In the genomic region with DNA sequence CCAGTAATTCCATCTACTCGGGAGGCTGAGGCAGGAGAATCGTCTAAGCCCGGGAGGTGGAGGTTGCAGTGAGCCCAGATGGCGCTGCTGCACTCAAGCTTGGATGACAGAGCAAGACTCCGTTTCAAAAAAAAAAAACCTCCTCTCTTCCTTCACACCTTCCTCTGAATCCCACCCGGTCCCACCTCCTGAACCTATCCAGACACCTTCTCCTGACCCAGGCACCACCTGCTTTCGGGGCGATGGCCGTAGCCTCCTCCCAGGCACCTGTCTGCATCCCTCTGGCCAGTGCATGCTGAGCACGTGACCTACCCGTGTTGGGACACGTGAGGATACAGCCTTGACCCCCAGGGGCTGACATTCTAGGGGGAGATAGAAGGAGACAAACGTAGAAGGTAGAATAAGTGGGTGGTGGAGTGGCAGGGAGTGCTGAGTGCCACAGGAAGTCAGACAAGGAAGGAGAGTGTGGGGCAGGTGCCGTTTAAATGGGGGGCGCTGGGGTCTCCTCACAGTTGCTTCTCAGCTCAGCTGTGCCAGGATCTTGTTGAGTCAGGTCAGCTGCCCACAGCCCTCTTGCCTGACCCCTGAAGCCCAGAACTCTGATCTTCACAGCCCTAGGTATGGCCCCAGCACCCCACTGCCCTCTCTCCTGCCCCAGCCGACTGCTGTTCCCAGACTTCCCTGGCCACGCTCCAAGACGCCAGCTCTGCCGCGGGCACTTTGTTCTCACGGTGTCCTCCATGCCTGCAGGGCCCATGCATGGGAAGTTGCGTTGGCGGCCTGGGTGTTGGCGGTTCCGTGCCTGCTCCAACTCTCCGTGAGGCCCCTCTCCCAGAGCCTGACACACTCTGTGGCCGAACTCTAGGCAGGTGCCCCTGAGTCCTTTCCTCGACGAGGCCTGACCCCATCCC, we compare ENCODE assay signal across 12 cellular contexts. TPM values are rescaled to one million over a fixed set of nuclear protein-coding genes. Genes with fewer than 3 reads are reported as not detected.
DNase-seq lines count a peak whose midpoint lies in the region; ATAC-seq, FAIRE-seq and TF ChIP-seq lines count a peak whose summit lies in the region.
"Had no signal": no experiment of that assay in that cellular context is flagged by ENCODE, and none has a peak within 500 bp of the region (broad histone marks: within the 10 kb centered on the region; RNA-seq: fewer than 3 reads in every experiment).

No MANE protein-coding gene starts in this region.

- H3K27me3 ChIP-seq in Caco-2 (replicated peaks; ENCODE audit: control insufficient read depth, insufficient read depth, low read length) (no peaks in the 10 kb centered on the region), mammary epithelial cell (ENCODE audit: insufficient read depth, low read length) (no peaks in the 10 kb centered on the region), pancreas (no peaks in the 10 kb centered on the region), Karpas-422 (ENCODE audit: low read length) (no peaks in the 10 kb centered on the region)

- BruUV-seq in Caco-2 (replicated peaks; lab: Mats Ljungman, UMichigan) (TSS peak; percentile 21), mammary epithelial cell (replicated peaks; lab: Mats Ljungman, UMichigan) (TSS peak; percentile 14)

- H3K4me1 ChIP-seq in Caco-2 (peaks cover 15% of the 10 kb centered on the region), HEK293 (ENCODE audit: control insufficient read depth, insufficient read depth, low read length) (no peaks in the 10 kb centered on the region), mammary epithelial cell (ENCODE audit: insufficient read depth, low read length) (no peaks in the 10 kb centered on the region), pancreas (peaks cover 0 to 14% (median 0%) of the 10 kb centered on the region in 3 donors), Karpas-422 (ENCODE audit: low read length) (peaks cover 20% of the 10 kb centered on the region)

- H3K9ac ChIP-seq in mammary epithelial cell (ENCODE audit: insufficient read depth, low read length) (no peak overlapping the region), Karpas-422 (ENCODE audit: low read length) (no peak overlapping the region)

- no peak overlapping the region for H3K4me3 ChIP-seq in Caco-2 (ENCODE audit: low read depth, low read length)
- H3K4me3 ChIP-seq in HEK293 (ENCODE audit: low read depth, low read length): no peak overlapping the region
- no peak overlapping the region for H3K4me3 ChIP-seq in mammary epithelial cell (replicated peaks in 1 of 3; ENCODE audit: insufficient read depth in 1 of 3, low read depth in 2 of 3, low read length in 3 of 3)
- H3K4me3 ChIP-seq in pancreas: no peak overlapping the region
- H3K4me3 ChIP-seq in Karpas-422 (ENCODE audit: low read length): no peak overlapping the region
- H3K4me3 ChIP-seq: sigmoid colon had no signal

- H3K4me3 Mint-ChIP-seq in Caco-2 (ENCODE audit: unreplicated experiment): no peak overlapping the region
- no peak overlapping the region for H3K4me3 Mint-ChIP-seq in activated T-cell treated with anti-CD3 and anti-CD28 coated beads, Interleukin-2, amount 50 U/mL, for 72 hours

- H2AFZ ChIP-seq in mammary epithelial cell (ENCODE audit: low read depth, low read length) (no peak overlapping the region), Karpas-422 (ENCODE audit: low read length) (no peak overlapping the region)

- POLR2A ChIA-PET in Caco-2 (lab: Charles Lee) (no interaction called here), HEK293 (lab: Yijun Ruan, JAX) (interaction anchor here (0.6 to 2.2 kb wide), 5 partner anchors 12 to 54 kb away, joined by 3 to 8 read pairs (median 4); a partner anchor contains a TSS)

- H3K27ac Mint-ChIP-seq in Caco-2 (ENCODE audit: unreplicated experiment): peak overlapping the region; percentile 66
- H3K27ac Mint-ChIP-seq in activated T-cell treated with anti-CD3 and anti-CD28 coated beads, Interleukin-2, amount 50 U/mL, for 72 hours: no peak overlapping the region

- dilution Hi-C loops in mammary epithelial cell (cut with HindIII; ENCODE audit: low sequenced_read_pairs): loop anchor here (10.0 kb wide), 1 partner anchor 291 kb away; no protein-coding TSS in a partner anchor

- FAIRE-seq in pancreas (lab: Jason Lieb, UNC): no peak

- H3K27me3 Mint-ChIP-seq in Caco-2 (ENCODE audit: insufficient read depth, unreplicated experiment): no peaks in the 10 kb centered on the region
- peaks cover 1% of the 10 kb centered on the region for H3K27me3 Mint-ChIP-seq in activated T-cell treated with anti-CD3 and anti-CD28 coated beads, Interleukin-2, amount 50 U/mL, for 72 hours (ENCODE audit: low read depth)

- H4K20me1 ChIP-seq in mammary epithelial cell (ENCODE audit: insufficient read depth, low read length): no peaks in the 10 kb centered on the region
- no peaks in the 10 kb centered on the region for H4K20me1 ChIP-seq in Karpas-422 (ENCODE audit: insufficient read depth, low read depth, low read length)

- peak; percentile 55 to 73 (median 68) for ATAC-seq in pancreas
- ATAC-seq in activated T-cell treated with anti-CD3 and anti-CD28 coated beads, Interleukin-2, amount 50 U/mL, for 72 hours (replicated peaks in 1 of 2): no peak

- H3K9me3 Mint-ChIP-seq in Caco-2 (ENCODE audit: unreplicated experiment): no peaks in the 10 kb centered on the region
- no peaks in the 10 kb centered on the region for H3K9me3 Mint-ChIP-seq in activated T-cell treated with anti-CD3 and anti-CD28 coated beads, Interleukin-2, amount 50 U/mL, for 72 hours
- H3K9me3 Mint-ChIP-seq: naive B cell had no signal

- no peak overlapping the region for H3K27ac ChIP-seq in HEK293 (ENCODE audit: extremely low read depth, low read depth, low read length)
- no peak overlapping the region for H3K27ac ChIP-seq in mammary epithelial cell (ENCODE audit: insufficient read depth, low read depth, low read length)
- peak overlapping the region; percentile 78 to 82 (median 81) for H3K27ac ChIP-seq in pancreas
- no peak overlapping the region for H3K27ac ChIP-seq in Karpas-422 (ENCODE audit: low read length)
- H3K27ac ChIP-seq: sigmoid colon had no signal

- H3K9me3 ChIP-seq in Caco-2 (no peaks in the 10 kb centered on the region), HEK293 (ENCODE audit: control insufficient read depth, insufficient read depth, low read depth, low read length) (no peaks in the 10 kb centered on the region), mammary epithelial cell (replicated peaks; ENCODE audit: insufficient read depth, low read length) (no peaks in the 10 kb centered on the region), pancreas (no peaks in the 10 kb centered on the region), Karpas-422 (ENCODE audit: low read length) (no peaks in the 10 kb centered on the region)
- H3K9me3 ChIP-seq: sigmoid colon had no signal

- intact Hi-C loops in Caco-2 (cut with micrococcal nuclease; ENCODE audit: unreplicated experiment): loop anchor here (2.0 kb wide), 1 partner anchor 13 kb away; no protein-coding TSS in a partner anchor
- intact Hi-C loops in mammary epithelial cell (cut with micrococcal nuclease): no loop called here
- intact Hi-C loops in pancreas (cut with DNase I): no loop called here

- no peaks in the 10 kb centered on the region for H3K9me2 ChIP-seq in Karpas-422 (replicated peaks; ENCODE audit: insufficient read depth, low read length)

- peaks cover 22% of the 10 kb centered on the region for H3K36me3 Mint-ChIP-seq in Caco-2 (ENCODE audit: insufficient read depth, unreplicated experiment)
- H3K36me3 Mint-ChIP-seq in activated T-cell treated with anti-CD3 and anti-CD28 coated beads, Interleukin-2, amount 50 U/mL, for 72 hours (ENCODE audit: insufficient read depth in 2 of 2): no peaks in the 10 kb centered on the region
- H3K36me3 Mint-ChIP-seq: naive B cell had no signal

- H3K79me2 ChIP-seq in mammary epithelial cell (ENCODE audit: insufficient read depth, low read length) (no peaks in the 10 kb centered on the region), Karpas-422 (ENCODE audit: low read length) (no peaks in the 10 kb centered on the region)

- in situ Hi-C loops in mammary epithelial cell (cut with MboI; ENCODE audit: low sequenced_read_pairs in 2 of 2): no loop called here

- WGBS in mammary epithelial cell (ENCODE audit: low coverage, missing lambda C conversion rate): 62% methylated on average over 23 of the region's 29 CpGs
- 25 to 30% methylated on average over 26 to 29 of the region's 29 CpGs for WGBS in pancreas, 2 donors

- DNase-seq in Caco-2 (no peak), mammary epithelial cell (no peak), pancreas (peak; percentile 90 to 99 (median 96)), NCI-H226 (no peak), Karpas-422 (no peak)
- DNase-seq in activated T-cell treated with anti-CD3 and anti-CD28 coated beads, Interleukin-2, amount 50 U/mL, for 72 hours: no peak
- DNase-seq: cortex of kidney, DMS79, Kasumi-1, naive B cell, sigmoid colon had no signal

- no peak overlapping the region for H3K4me2 ChIP-seq in mammary epithelial cell (ENCODE audit: insufficient read depth, low read depth, low read length)
- no peak overlapping the region for H3K4me2 ChIP-seq in Karpas-422 (ENCODE audit: low read depth, low read length, poor library complexity, severe bottlenecking)

- peaks cover 14% of the 10 kb centered on the region for H3K4me1 Mint-ChIP-seq in Caco-2 (ENCODE audit: low read depth, unreplicated experiment)
- H3K4me1 Mint-ChIP-seq in activated T-cell treated with anti-CD3 and anti-CD28 coated beads, Interleukin-2, amount 50 U/mL, for 72 hours (ENCODE audit: low read depth): no peaks in the 10 kb centered on the region

- H3K36me3 ChIP-seq in Caco-2 (ENCODE audit: control insufficient read depth, insufficient read depth, low read length) (no peaks in the 10 kb centered on the region), HEK293 (ENCODE audit: control insufficient read depth in 2 of 2, insufficient read depth in 1 of 2, low read length in 2 of 2) (no peaks in the 10 kb centered on the region), mammary epithelial cell (ENCODE audit: insufficient read depth, low read length) (no peaks in the 10 kb centered on the region), pancreas (no peaks in the 10 kb centered on the region), Karpas-422 (ENCODE audit: insufficient read depth, low read length) (no peaks in the 10 kb centered on the region)
- H3K36me3 ChIP-seq: sigmoid colon had no signal

- CTCF ChIA-PET in Caco-2 (lab: Charles Lee) (no interaction called here), HEK293 (lab: Yijun Ruan, JAX) (interaction anchor here (1.2 to 3.1 kb wide), 2 partner anchors 12 kb away, joined by 5 to 21 read pairs; no protein-coding TSS in a partner anchor), mammary epithelial cell (lab: Charles Lee; ENCODE audit: low non-redundant PET) (no interaction called here)

- TF ChIP-seq CTCF in Caco-2 (IDR thresholded peaks at IDR 0.05; ENCODE audit: insufficient read depth in 1 of 2, low read depth in 1 of 2, low read length in 1 of 2, severe bottlenecking in 1 of 2, unreplicated experiment in 1 of 2) (no peak), HEK293 (tag by site-specific recombination; IDR thresholded peaks at IDR 0.05) (peak; percentile 42; the same call in 1 of the 2 replicates), mammary epithelial cell (conservative IDR thresholded peaks at IDR 0.05 in 1 of 2, IDR thresholded peaks at IDR 0.05 in 1 of 2; ENCODE audit: extremely low read depth in 1 of 2, insufficient read depth in 1 of 2, low read depth in 1 of 2, low read length in 2 of 2) (no peak), pancreas (IDR thresholded peaks at IDR 0.05) (no peak)

RNA-seq across cellular contexts. Expression of a gene that starts 1.2 kb away (rescaled TPM):
- total RNA-seq in Caco-2 (2022) (0.32 TPM in 1 of 2 replicates, not detected in the other), mammary epithelial cell (not detected), pancreas (under 1 TPM in 3 of 6 donors, not detected in 3; 0.40 to 0.54 (median 0.50) TPM)
- polyA plus RNA-seq in mammary epithelial cell (not detected), pancreas (1 to 10 TPM; 1.5 to 2.9 TPM)
- not detected for polyA minus RNA-seq in mammary epithelial cell
- total RNA-seq in activated T-cell treated with anti-CD3 and anti-CD28 coated beads, Interleukin-2, amount 50 U/mL, for 72 hours: 1 to 10 TPM; 3.4 to 5.2 TPM
- 0.93 and 3.9 TPM in 2 replicates for total RNA-seq in Karpas-422 (2014; rRNA removed; shearing (Covaris generic); ENCODE audit: low replicate concordance)
- total RNA-seq: sigmoid colon had no signal

RNA-seq across cellular contexts. Expression of a gene that starts 4.1 kb away (rescaled TPM):
- total RNA-seq in Caco-2 (2022): 28.8 and 30.5 TPM in 2 replicates
- 10 to 100 TPM; 21.2 to 30.9 TPM for total RNA-seq in mammary epithelial cell
- polyA plus RNA-seq in mammary epithelial cell: 1.7 TPM
- polyA minus RNA-seq in mammary epithelial cell: 1.1 TPM
- 10 to 100 TPM in 1 of 6 donors, 1 to 10 TPM in 5; 4.1 to 44.3 (median 6.4) TPM for total RNA-seq in pancreas
- 1 to 10 TPM; 2.1 to 4.8 TPM for polyA plus RNA-seq in pancreas
- total RNA-seq in activated T-cell treated with anti-CD3 and anti-CD28 coated beads, Interleukin-2, amount 50 U/mL, for 72 hours: 10 to 100 TPM; 25.5 to 28.8 TPM
- total RNA-seq in Karpas-422 (2014; rRNA removed; shearing (Covaris generic); ENCODE audit: low replicate concordance): 0.79 and 1.4 TPM in 2 replicates
- total RNA-seq: sigmoid colon had no signal

RNA-seq across cellular contexts. Expression of a gene that starts 10.6 kb away (rescaled TPM):
- 77.8 and 82.8 TPM in 2 replicates for total RNA-seq in Caco-2 (2022)
- 10 to 100 TPM; 79.0 to 84.5 TPM for total RNA-seq in mammary epithelial cell
- polyA plus RNA-seq in mammary epithelial cell: 37.4 TPM
- 98.1 TPM for polyA minus RNA-seq in mammary epithelial cell
- total RNA-seq in pancreas: 10 to 100 TPM; 36.8 to 76.2 (median 56.1) TPM
- 10 to 100 TPM; 51.8 to 76.5 TPM for polyA plus RNA-seq in pancreas
- 100 to 1,000 TPM; 108 to 114 TPM for total RNA-seq in activated T-cell treated with anti-CD3 and anti-CD28 coated beads, Interleukin-2, amount 50 U/mL, for 72 hours
- total RNA-seq in Karpas-422 (2014; rRNA removed; shearing (Covaris generic); ENCODE audit: low replicate concordance): 33.5 and 91.5 TPM in 2 replicates

RNA-seq across cellular contexts. Expression of a gene that starts 22.0 kb away (rescaled TPM):
- 68.8 and 77.1 TPM in 2 replicates for total RNA-seq in Caco-2 (2022)
- total RNA-seq in mammary epithelial cell: 10 to 100 TPM; 47.8 to 84.8 TPM
- polyA plus RNA-seq in mammary epithelial cell: 50.3 TPM
- 9.1 TPM for polyA minus RNA-seq in mammary epithelial cell
- total RNA-seq in pancreas: 100 to 1,000 TPM in 4 of 6 donors, 10 to 100 TPM in 2; 50.3 to 162 (median 122) TPM
- 100 to 1,000 TPM; 142 to 175 TPM for polyA plus RNA-seq in pancreas
- 10 to 100 TPM; 64.8 to 64.9 TPM for total RNA-seq in activated T-cell treated with anti-CD3 and anti-CD28 coated beads, Interleukin-2, amount 50 U/mL, for 72 hours
- 19.2 and 21.4 TPM in 2 replicates for total RNA-seq in Karpas-422 (2014; rRNA removed; shearing (Covaris generic); ENCODE audit: low replicate concordance)

RNA-seq across cellular contexts. Expression of a gene that starts 22.5 kb away (rescaled TPM):
- total RNA-seq in Caco-2 (2022) (84.3 and 88.9 TPM in 2 replicates), mammary epithelial cell (10 to 100 TPM; 18.2 to 41.0 TPM), pancreas (10 to 100 TPM; 15.9 to 27.1 (median 23.0) TPM)
- polyA plus RNA-seq in mammary epithelial cell (33.3 TPM), pancreas (10 to 100 TPM; 56.8 to 70.1 TPM)
- 56.4 TPM for polyA minus RNA-seq in mammary epithelial cell
- 100 to 1,000 TPM; 120 to 141 TPM for total RNA-seq in activated T-cell treated with anti-CD3 and anti-CD28 coated beads, Interleukin-2, amount 50 U/mL, for 72 hours
- total RNA-seq in Karpas-422 (2014; rRNA removed; shearing (Covaris generic); ENCODE audit: low replicate concordance): 24.6 and 53.5 TPM in 2 replicates

Comparison
In these comparisons a context has a peak if more than half of its experiments do, and no peak if none do; other contexts are left out.
1. DNase-seq: peak in pancreas (6 of 6); none in Caco-2 (0 of 2), mammary epithelial cell (single experiment), NCI-H226 (single experiment), activated T-cell treated with anti-CD3 and anti-CD28 coated beads, Interleukin-2, amount 50 U/mL, for 72 hours (0 of 2) and Karpas-422 (single experiment).
2. H3K27ac ChIP-seq: peak in pancreas (4 of 4); none in HEK293 (single experiment), mammary epithelial cell (single experiment) and Karpas-422 (single experiment).
3. ATAC-seq: peak in pancreas (4 of 4); none in activated T-cell treated with anti-CD3 and anti-CD28 coated beads, Interleukin-2, amount 50 U/mL, for 72 hours (0 of 2).